In genomic region chr1:170407138-170407537, GRCh38 we compare ENCODE assay signal across 29 cellular contexts.
"Had no signal": no experiment of that assay in that cellular context is flagged by ENCODE, and none has a peak within 500 bp of the region (broad histone marks: within the 10 kb centered on the region; RNA-seq: fewer than 3 reads in every experiment).

No MANE protein-coding gene starts in this region.

- H3K27me3 ChIP-seq: adrenal gland, heart right ventricle, ovary, stomach, suprapubic skin, tibial nerve had no signal

- H3K4me1 Mint-ChIP-seq: activated B cell treated with CpG ODN at 0.5 μM for 24 hours; activated CD4-positive, alpha-beta T cell treated with anti-CD3 and anti-CD28 coated beads for 36 hours; activated T-helper 17 cell treated with anti-CD3 and anti-CD28 coated beads, Interleukin-2, amount 50 U/mL, for 72 hours; naive thymus-derived CD4-positive, alpha-beta T cell; stimulated activated memory B cell treated with anti-CD40 and anti-IgM and Interleukin-4, amounts not matched to agents 10 μg/mL and 1 μg/mL and 100 μg/mL, for 72 hours had no signal

- H3K4me3 ChIP-seq: adrenal gland, coronary artery, heart right ventricle, lower lobe of right lung, ovary, psoas muscle, skin epidermis, stomach, suprapubic skin, tibial nerve had no signal

- H3K4me1 ChIP-seq: adrenal gland, lower lobe of right lung, psoas muscle, stomach had no signal

- FAIRE-seq: bronchial epithelial cell, keratinocyte had no signal

- H3K27ac ChIP-seq: adrenal gland, epithelial cell of prostate, heart right ventricle, lower lobe of right lung, ovary, psoas muscle, stomach, suprapubic skin, tibial nerve had no signal

- DNase-seq: activated B cell treated with CpG ODN at 0.5 μM for 24 hours; activated CD4-positive, alpha-beta T cell treated with anti-CD3 and anti-CD28 coated beads for 36 hours; activated CD4-positive, alpha-beta T cell treated with anti-CD3 and anti-CD28 coated beads, Interleukin-2, amount 50 U/mL, for 4 hours; activated CD8-positive, alpha-beta memory T cell treated with anti-CD3 and anti-CD28 coated beads for 24 hours; activated CD8-positive, alpha-beta memory T cell treated with anti-CD3 and anti-CD28 coated beads, Interleukin-2, amount 50 U/mL, for 4 hours; activated T-cell treated with anti-CD3 and anti-CD28 coated beads, Interleukin-2, amount 50 U/mL, for 24 hours; adrenal gland; endodermal cell; foreskin fibroblast; heart right ventricle; lower lobe of right lung; naive thymus-derived CD4-positive, alpha-beta T cell; ovary; psoas muscle; right cardiac atrium; stimulated activated CD4-positive, alpha-beta T cell treated with anti-CD3 and anti-CD28 coated beads, Interleukin-2, amount 100 ng/mL, for 24 hours; stomach; T-helper 9 cell had no signal

- H3K4me3 Mint-ChIP-seq: activated B cell treated with CpG ODN at 0.5 μM for 24 hours; activated CD4-positive, alpha-beta T cell treated with anti-CD3 and anti-CD28 coated beads for 36 hours; activated T-cell treated with anti-CD3 and anti-CD28 coated beads, Interleukin-2, amount 50 U/mL, for 24 hours; activated T-helper 17 cell treated with anti-CD3 and anti-CD28 coated beads, Interleukin-2, amount 50 U/mL, for 72 hours; endodermal cell; naive thymus-derived CD4-positive, alpha-beta T cell; neural crest cell; stimulated activated memory B cell treated with anti-CD40 and anti-IgM and Interleukin-4, amounts not matched to agents 10 μg/mL and 1 μg/mL and 100 μg/mL, for 72 hours had no signal

- H3K9me3 ChIP-seq: adrenal gland, lower lobe of right lung, ovary, psoas muscle, suprapubic skin, tibial nerve had no signal

- H3K9me3 Mint-ChIP-seq: activated B cell treated with CpG ODN at 0.5 μM for 24 hours; activated naive CD4-positive, alpha-beta T cell treated with anti-CD3 and anti-CD28 coated beads, Interleukin-2, amount 50 U/mL, for 72 hours; activated T-cell treated with anti-CD3 and anti-CD28 coated beads, Interleukin-2, amount 50 U/mL, for 24 hours; activated T-helper 17 cell treated with anti-CD3 and anti-CD28 coated beads, Interleukin-2, amount 50 U/mL, for 72 hours; endodermal cell; neural crest cell; stimulated activated memory B cell treated with anti-CD40 and anti-IgM and Interleukin-4, amounts not matched to agents 10 μg/mL and 1 μg/mL and 100 μg/mL, for 72 hours had no signal

- H3K36me3 ChIP-seq: adrenal gland, heart right ventricle, lower lobe of right lung, ovary, stomach, suprapubic skin, tibial nerve had no signal

- H3K36me3 Mint-ChIP-seq: activated naive CD4-positive, alpha-beta T cell treated with anti-CD3 and anti-CD28 coated beads, Interleukin-2, amount 50 U/mL, for 72 hours; naive thymus-derived CD4-positive, alpha-beta T cell; stimulated activated memory B cell treated with anti-CD40 and anti-IgM and Interleukin-4, amounts not matched to agents 10 μg/mL and 1 μg/mL and 100 μg/mL, for 72 hours had no signal

- H3K27ac Mint-ChIP-seq: activated B cell treated with CpG ODN at 0.5 μM for 24 hours; activated CD4-positive, alpha-beta T cell treated with anti-CD3 and anti-CD28 coated beads for 36 hours; activated naive CD4-positive, alpha-beta T cell treated with anti-CD3 and anti-CD28 coated beads, Interleukin-2, amount 50 U/mL, for 72 hours; activated T-cell treated with anti-CD3 and anti-CD28 coated beads, Interleukin-2, amount 50 U/mL, for 24 hours; activated T-helper 17 cell treated with anti-CD3 and anti-CD28 coated beads, Interleukin-2, amount 50 U/mL, for 72 hours; endodermal cell; naive thymus-derived CD4-positive, alpha-beta T cell; stimulated activated memory B cell treated with anti-CD40 and anti-IgM and Interleukin-4, amounts not matched to agents 10 μg/mL and 1 μg/mL and 100 μg/mL, for 72 hours had no signal

- ATAC-seq: activated CD4-positive, alpha-beta T cell treated with anti-CD3 and anti-CD28 coated beads for 36 hours; activated naive CD4-positive, alpha-beta T cell treated with anti-CD3 and anti-CD28 coated beads, Interleukin-2, amount 50 U/mL, for 72 hours; activated T-helper 17 cell treated with anti-CD3 and anti-CD28 coated beads, Interleukin-2, amount 50 U/mL, for 72 hours; heart right ventricle; lower lobe of right lung; naive thymus-derived CD4-positive, alpha-beta T cell; psoas muscle; right cardiac atrium; stimulated activated memory B cell treated with anti-CD40 and anti-IgM and Interleukin-4, amounts not matched to agents 10 μg/mL and 1 μg/mL and 100 μg/mL, for 72 hours had no signal
